2 cellular contexts compared by ENCODE assay signal in the genomic region with DNA sequence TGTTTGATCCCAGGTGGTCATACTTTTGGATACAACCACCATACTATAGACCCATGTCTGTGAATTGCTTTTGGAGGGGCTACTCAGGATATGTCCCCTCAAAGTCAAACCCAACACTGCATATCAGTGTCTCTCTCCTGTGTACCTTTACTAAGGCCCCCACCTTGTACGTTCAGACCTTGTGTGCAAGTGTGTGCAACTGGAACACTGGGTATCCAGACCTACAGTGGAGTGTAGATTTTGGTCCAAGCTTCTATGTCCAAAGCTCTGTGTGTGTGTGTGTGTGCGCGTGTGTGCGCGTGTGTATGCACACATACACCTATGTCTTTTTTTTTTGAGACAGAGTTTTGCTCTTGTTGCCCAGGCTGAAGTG.
A peak's percentile ranks its signal among the peaks of the same experiment; 100 is the strongest.
TF ChIP-seq lines count a peak whose summit lies in the region.

No MANE protein-coding gene starts in this region.

TF ChIP-seq in HEK293, 187 proteins besides CTCF, POLR2A, EP300 and RAD21:
- no peak for TF ChIP-seq ZNF621 (tag by site-specific recombination; IDR thresholded peaks at IDR 0.05)
- TF ChIP-seq ZNF157 (tag by site-specific recombination; IDR thresholded peaks at IDR 0.05) = 0 out of 2 replicates have a peak, but pooled peaks have one; percentile 36
- TF ChIP-seq ZNF394 (tag by site-specific recombination; IDR thresholded peaks at IDR 0.05; ENCODE audit: borderline replicate concordance) = no peak
- no peak for TF ChIP-seq BCL11B (tag by site-specific recombination; IDR thresholded peaks at IDR 0.05; ENCODE audit: low read depth)
- TF ChIP-seq ZNF280D (tag by site-specific recombination; IDR thresholded peaks at IDR 0.05) = no peak
- no peak for TF ChIP-seq TRIM28 (IDR thresholded peaks at IDR 0.05; ENCODE audit: borderline replicate concordance, low read length)

TF ChIP-seq in GM12878, 131 proteins besides CTCF, POLR2A, EP300 and RAD21:
- TF ChIP-seq, protein P1, sequence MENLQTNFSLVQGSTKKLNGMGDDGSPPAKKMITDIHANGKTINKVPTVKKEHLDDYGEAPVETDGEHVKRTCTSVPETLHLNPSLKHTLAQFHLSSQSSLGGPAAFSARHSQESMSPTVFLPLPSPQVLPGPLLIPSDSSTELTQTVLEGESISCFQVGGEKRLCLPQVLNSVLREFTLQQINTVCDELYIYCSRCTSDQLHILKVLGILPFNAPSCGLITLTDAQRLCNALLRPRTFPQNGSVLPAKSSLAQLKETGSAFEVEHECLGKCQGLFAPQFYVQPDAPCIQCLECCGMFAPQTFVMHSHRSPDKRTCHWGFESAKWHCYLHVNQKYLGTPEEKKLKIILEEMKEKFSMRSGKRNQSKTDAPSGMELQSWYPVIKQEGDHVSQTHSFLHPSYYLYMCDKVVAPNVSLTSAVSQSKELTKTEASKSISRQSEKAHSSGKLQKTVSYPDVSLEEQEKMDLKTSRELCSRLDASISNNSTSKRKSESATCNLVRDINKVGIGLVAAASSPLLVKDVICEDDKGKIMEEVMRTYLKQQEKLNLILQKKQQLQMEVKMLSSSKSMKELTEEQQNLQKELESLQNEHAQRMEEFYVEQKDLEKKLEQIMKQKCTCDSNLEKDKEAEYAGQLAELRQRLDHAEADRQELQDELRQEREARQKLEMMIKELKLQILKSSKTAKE (IDR thresholded peaks at IDR 0.05; ENCODE audit: low read depth, poor library complexity, severe bottlenecking) = no peak
- TF ChIP-seq STAT1 (conservative IDR thresholded peaks at IDR 0.05) = no peak
- TF ChIP-seq, protein P2, sequence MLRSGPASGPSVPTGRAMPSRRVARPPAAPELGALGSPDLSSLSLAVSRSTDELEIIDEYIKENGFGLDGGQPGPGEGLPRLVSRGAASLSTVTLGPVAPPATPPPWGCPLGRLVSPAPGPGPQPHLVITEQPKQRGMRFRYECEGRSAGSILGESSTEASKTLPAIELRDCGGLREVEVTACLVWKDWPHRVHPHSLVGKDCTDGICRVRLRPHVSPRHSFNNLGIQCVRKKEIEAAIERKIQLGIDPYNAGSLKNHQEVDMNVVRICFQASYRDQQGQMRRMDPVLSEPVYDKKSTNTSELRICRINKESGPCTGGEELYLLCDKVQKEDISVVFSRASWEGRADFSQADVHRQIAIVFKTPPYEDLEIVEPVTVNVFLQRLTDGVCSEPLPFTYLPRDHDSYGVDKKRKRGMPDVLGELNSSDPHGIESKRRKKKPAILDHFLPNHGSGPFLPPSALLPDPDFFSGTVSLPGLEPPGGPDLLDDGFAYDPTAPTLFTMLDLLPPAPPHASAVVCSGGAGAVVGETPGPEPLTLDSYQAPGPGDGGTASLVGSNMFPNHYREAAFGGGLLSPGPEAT (IDR thresholded peaks at IDR 0.05; ENCODE audit: low read depth) = peak; percentile 14; the same call in 1 of the 2 replicates
- no peak for TF ChIP-seq KAT2A (conservative IDR thresholded peaks at IDR 0.05; ENCODE audit: control insufficient read depth, low read depth, low read length)
- no peak for TF ChIP-seq ZZZ3 (IDR thresholded peaks at IDR 0.05; ENCODE audit: control insufficient read depth, insufficient read length, low read depth)
- TF ChIP-seq IKZF2 (IDR thresholded peaks at IDR 0.05) = 0 out of 4 replicates have a peak, but pooled peaks of 1 of the 2 experiments have one; percentile 9
- TF ChIP-seq CREB1 (IDR thresholded peaks at IDR 0.05; ENCODE audit: low read depth) = no peak
- no peak for TF ChIP-seq IKZF1 (conservative IDR thresholded peaks at IDR 0.05)
- no peak for TF ChIP-seq YBX1 (IDR thresholded peaks at IDR 0.05)
- peak; percentile 61 for TF ChIP-seq MLLT1 (IDR thresholded peaks at IDR 0.05)
- no peak for TF ChIP-seq POU2F2 (IDR thresholded peaks at IDR 0.05; ENCODE audit: borderline replicate concordance, low read depth, low read length)
- TF ChIP-seq ZBTB40 (IDR thresholded peaks at IDR 0.05; ENCODE audit: borderline replicate concordance) = no peak
- no peak for TF ChIP-seq CBFB (IDR thresholded peaks at IDR 0.05; ENCODE audit: low read depth)
- no peak for TF ChIP-seq CBX3 (IDR thresholded peaks at IDR 0.05; ENCODE audit: borderline replicate concordance, low read depth)
- no peak for TF ChIP-seq TCF7 (IDR thresholded peaks at IDR 0.05; ENCODE audit: borderline replicate concordance)
- 0 out of 2 replicates have a peak, but pooled peaks have one; percentile 22 for TF ChIP-seq TCF3 (IDR thresholded peaks at IDR 0.05; ENCODE audit: borderline replicate concordance, insufficient read depth, low read depth, low read length)
- TF ChIP-seq TARDBP (IDR thresholded peaks at IDR 0.05; ENCODE audit: borderline replicate concordance) = no peak
- TF ChIP-seq BCL3 (IDR thresholded peaks at IDR 0.05; ENCODE audit: borderline replicate concordance, insufficient read depth, low read depth, low read length, poor library complexity, severe bottlenecking) = peak; percentile 57
- no peak for TF ChIP-seq CEBPZ (IDR thresholded peaks at IDR 0.05; ENCODE audit: low read depth, low read length)
- TF ChIP-seq, protein P3, sequence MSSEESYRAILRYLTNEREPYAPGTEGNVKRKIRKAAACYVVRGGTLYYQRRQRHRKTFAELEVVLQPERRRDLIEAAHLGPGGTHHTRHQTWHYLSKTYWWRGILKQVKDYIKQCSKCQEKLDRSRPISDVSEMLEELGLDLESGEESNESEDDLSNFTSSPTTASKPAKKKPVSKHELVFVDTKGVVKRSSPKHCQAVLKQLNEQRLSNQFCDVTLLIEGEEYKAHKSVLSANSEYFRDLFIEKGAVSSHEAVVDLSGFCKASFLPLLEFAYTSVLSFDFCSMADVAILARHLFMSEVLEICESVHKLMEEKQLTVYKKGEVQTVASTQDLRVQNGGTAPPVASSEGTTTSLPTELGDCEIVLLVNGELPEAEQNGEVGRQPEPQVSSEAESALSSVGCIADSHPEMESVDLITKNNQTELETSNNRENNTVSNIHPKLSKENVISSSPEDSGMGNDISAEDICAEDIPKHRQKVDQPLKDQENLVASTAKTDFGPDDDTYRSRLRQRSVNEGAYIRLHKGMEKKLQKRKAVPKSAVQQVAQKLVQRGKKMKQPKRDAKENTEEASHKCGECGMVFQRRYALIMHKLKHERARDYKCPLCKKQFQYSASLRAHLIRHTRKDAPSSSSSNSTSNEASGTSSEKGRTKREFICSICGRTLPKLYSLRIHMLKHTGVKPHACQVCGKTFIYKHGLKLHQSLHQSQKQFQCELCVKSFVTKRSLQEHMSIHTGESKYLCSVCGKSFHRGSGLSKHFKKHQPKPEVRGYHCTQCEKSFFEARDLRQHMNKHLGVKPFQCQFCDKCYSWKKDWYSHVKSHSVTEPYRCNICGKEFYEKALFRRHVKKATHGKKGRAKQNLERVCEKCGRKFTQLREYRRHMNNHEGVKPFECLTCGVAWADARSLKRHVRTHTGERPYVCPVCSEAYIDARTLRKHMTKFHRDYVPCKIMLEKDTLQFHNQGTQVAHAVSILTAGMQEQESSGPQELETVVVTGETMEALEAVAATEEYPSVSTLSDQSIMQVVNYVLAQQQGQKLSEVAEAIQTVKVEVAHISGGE (CRISPR knock-in tag; IDR thresholded peaks at IDR 0.05) = no peak
- TF ChIP-seq, protein P4, sequence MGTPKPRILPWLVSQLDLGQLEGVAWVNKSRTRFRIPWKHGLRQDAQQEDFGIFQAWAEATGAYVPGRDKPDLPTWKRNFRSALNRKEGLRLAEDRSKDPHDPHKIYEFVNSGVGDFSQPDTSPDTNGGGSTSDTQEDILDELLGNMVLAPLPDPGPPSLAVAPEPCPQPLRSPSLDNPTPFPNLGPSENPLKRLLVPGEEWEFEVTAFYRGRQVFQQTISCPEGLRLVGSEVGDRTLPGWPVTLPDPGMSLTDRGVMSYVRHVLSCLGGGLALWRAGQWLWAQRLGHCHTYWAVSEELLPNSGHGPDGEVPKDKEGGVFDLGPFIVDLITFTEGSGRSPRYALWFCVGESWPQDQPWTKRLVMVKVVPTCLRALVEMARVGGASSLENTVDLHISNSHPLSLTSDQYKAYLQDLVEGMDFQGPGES (IDR thresholded peaks at IDR 0.05) = no peak
- no peak for TF ChIP-seq PML (IDR thresholded peaks at IDR 0.05; ENCODE audit: low read length)
- no peak for TF ChIP-seq SPI1 (IDR thresholded peaks at IDR 0.05; ENCODE audit: borderline replicate concordance, insufficient read depth, low read depth, low read length)
- TF ChIP-seq FOXM1 (IDR thresholded peaks at IDR 0.05; ENCODE audit: low read depth, low read length) = no peak
- 0 out of 2 replicates have a peak, but pooled peaks have one; percentile 2 for TF ChIP-seq NR2F1 (conservative IDR thresholded peaks at IDR 0.05)
- no peak for TF ChIP-seq BMI1 (IDR thresholded peaks at IDR 0.05; ENCODE audit: borderline replicate concordance)
- no peak for TF ChIP-seq ZNF274 (IDR thresholded peaks at IDR 0.05; ENCODE audit: insufficient read depth, insufficient read length)
- TF ChIP-seq NBN (IDR thresholded peaks at IDR 0.05) = no peak
- TF ChIP-seq LARP7 (IDR thresholded peaks at IDR 0.05) = no peak
- TF ChIP-seq RBBP5 (conservative IDR thresholded peaks at IDR 0.05) = no peak
- TF ChIP-seq CEBPB (IDR thresholded peaks at IDR 0.05; ENCODE audit: borderline replicate concordance in 1 of 2, low read depth in 2 of 2, low read length in 2 of 2) = no peak
- TF ChIP-seq HCFC1 (IDR thresholded peaks at IDR 0.05; ENCODE audit: low read length) = no peak
- TF ChIP-seq ZNF24 (IDR thresholded peaks at IDR 0.05) = no peak
- TF ChIP-seq PAX5 (IDR thresholded peaks at IDR 0.05; ENCODE audit: borderline replicate concordance, low read depth, low read length) = no peak
- TF ChIP-seq RFX5 (IDR thresholded peaks at IDR 0.05; ENCODE audit: low read depth, low read length) = no peak
- no peak for TF ChIP-seq ZNF217 (IDR thresholded peaks at IDR 0.05)
- TF ChIP-seq BCL11A (IDR thresholded peaks at IDR 0.05; ENCODE audit: low read depth, low read length) = no peak
- no peak for TF ChIP-seq ZSCAN29 (IDR thresholded peaks at IDR 0.05)
